In genomic region chr12:49050507-49051372, GRCh38 we compare ENCODE assay signal across 3 cellular contexts.
TF ChIP-seq lines count a peak whose summit lies in the region.

No MANE protein-coding gene starts in this region.

TF ChIP-seq in SK-N-SH, 30 proteins besides CTCF, POLR2A, EP300 and RAD21:
- TF ChIP-seq PBX3 (IDR thresholded peaks at IDR 0.05), result no peak
- TF ChIP-seq TCF12 (IDR thresholded peaks at IDR 0.05), result no peak
- no peak for TF ChIP-seq RFX5 (IDR thresholded peaks at IDR 0.05; ENCODE audit: low read length)
- TF ChIP-seq CHD2 (IDR thresholded peaks at IDR 0.05; ENCODE audit: low read length, partially characterized antibody), result no peak
- no peak for TF ChIP-seq NFIC (IDR thresholded peaks at IDR 0.05; ENCODE audit: borderline replicate concordance)
- no peak for TF ChIP-seq ZBTB33 (IDR thresholded peaks at IDR 0.05; ENCODE audit: borderline replicate concordance, low read depth)
- TF ChIP-seq YY1 (IDR thresholded peaks at IDR 0.05; ENCODE audit: low read depth), result no peak
- no peak for TF ChIP-seq RCOR1 (IDR thresholded peaks at IDR 0.05; ENCODE audit: low read length)
- TF ChIP-seq TAF1 (IDR thresholded peaks at IDR 0.05; ENCODE audit: borderline replicate concordance, low read depth, low read length), result no peak
- TF ChIP-seq USF1 (IDR thresholded peaks at IDR 0.05; ENCODE audit: borderline replicate concordance, low read depth), result no peak
- no peak for TF ChIP-seq GABPA (IDR thresholded peaks at IDR 0.05; ENCODE audit: low read depth)
- no peak for TF ChIP-seq FOXJ3 (CRISPR knock-in tag; IDR thresholded peaks at IDR 0.05)
- TF ChIP-seq SIN3A (IDR thresholded peaks at IDR 0.05; ENCODE audit: borderline replicate concordance, low read depth, low read length), result no peak
- no peak for TF ChIP-seq SMC3 (IDR thresholded peaks at IDR 0.05; ENCODE audit: low read depth, low read length)
- TF ChIP-seq EZH2phosphoT487 (IDR thresholded peaks at IDR 0.05; ENCODE audit: borderline replicate concordance, low read depth), result no peak
- TF ChIP-seq JUND (IDR thresholded peaks at IDR 0.05), result no peak
- no peak for TF ChIP-seq MXI1 (IDR thresholded peaks at IDR 0.05; ENCODE audit: low read depth, low read length)
- TF ChIP-seq FOXM1 (IDR thresholded peaks at IDR 0.05; ENCODE audit: low read depth), result no peak
- no peak for TF ChIP-seq RXRA (IDR thresholded peaks at IDR 0.05; ENCODE audit: borderline replicate concordance, low read depth)
- no peak for TF ChIP-seq ELF1 (IDR thresholded peaks at IDR 0.05)
TF ChIP-seq in SK-N-SH: peak in this region for 0.

TF ChIP-seq in SK-N-SH treated with all-trans-retinoic acid at 6 μM for 48 hours, 23 proteins besides CTCF, POLR2A, EP300 and RAD21:
- TF ChIP-seq BACH2 (CRISPR knock-in tag; IDR thresholded peaks at IDR 0.05; ENCODE audit: borderline replicate concordance) (no peak), ZFP3 (CRISPR knock-in tag; IDR thresholded peaks at IDR 0.05) (no peak), GLIS3 (CRISPR knock-in tag; IDR thresholded peaks at IDR 0.05) (no peak), ZNF565 (CRISPR knock-in tag; conservative IDR thresholded peaks at IDR 0.05; ENCODE audit: low read depth) (no peak), ARNTL (CRISPR knock-in tag; IDR thresholded peaks at IDR 0.05; ENCODE audit: borderline replicate concordance, low read depth) (no peak)

TF ChIP-seq in GM12878, 131 proteins besides CTCF, POLR2A, EP300 and RAD21:
- TF ChIP-seq DPF2 (IDR thresholded peaks at IDR 0.05) (no peak), ZNF24 (IDR thresholded peaks at IDR 0.05) (no peak), RFX5 (IDR thresholded peaks at IDR 0.05; ENCODE audit: low read depth, low read length) (no peak), ESRRA (IDR thresholded peaks at IDR 0.05; ENCODE audit: low read length) (no peak)
